In the genomic region with DNA sequence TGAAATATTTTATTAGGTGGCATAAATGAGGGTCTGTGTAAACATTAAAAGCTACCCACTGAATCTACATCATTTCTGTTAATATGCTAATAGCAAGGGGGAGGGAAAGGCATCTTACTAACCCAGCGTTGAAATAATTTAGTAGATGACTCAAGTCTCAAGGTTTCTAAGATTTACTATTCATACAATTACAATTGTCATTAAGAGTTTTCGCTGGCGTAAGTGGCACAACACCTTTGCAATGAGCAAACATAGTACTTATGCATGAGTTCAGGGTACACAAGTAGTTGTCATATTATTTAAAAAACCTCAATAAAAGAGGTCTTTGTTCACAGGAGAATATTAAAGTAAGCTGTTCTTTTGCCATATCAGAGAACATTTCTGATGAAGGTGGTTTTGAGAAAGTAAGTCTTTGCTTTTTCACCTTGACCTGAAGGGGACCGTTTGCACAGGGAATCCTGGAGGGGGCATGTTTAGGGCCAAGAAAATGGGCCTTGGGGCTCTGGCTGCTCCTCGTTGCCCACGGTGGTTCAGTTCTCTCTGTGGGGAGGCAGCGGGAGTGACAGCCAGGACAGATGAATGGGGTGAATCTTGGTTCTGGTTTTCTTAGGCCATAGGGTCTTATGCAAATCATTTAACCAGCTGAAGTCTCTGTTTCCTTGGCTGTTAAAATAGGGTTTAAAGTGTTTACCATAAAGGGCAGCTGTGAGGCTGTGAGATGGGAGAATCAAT, we compare ENCODE assay signal across 8 cellular contexts. TPM values are rescaled to one million over a fixed set of nuclear protein-coding genes. Genes with fewer than 3 reads are reported as not detected.
A peak's percentile ranks its signal among the peaks of the same experiment; 100 is the strongest.
DNase-seq lines count a peak whose midpoint lies in the region; ATAC-seq and TF ChIP-seq lines count a peak whose summit lies in the region.

No MANE protein-coding gene starts in this region.

- POLR2A ChIA-PET in activated CD8-positive, alpha-beta T cell treated with anti-CD3 and anti-CD28 coated beads, Interleukin-2, amount 10 ng/mL, durations not matched to agents 7 days and 5 days (lab: Charles Lee) = interaction anchor here (0.6 to 16.0 kb wide), 4 partner anchors 15 to 136 kb away, joined by 3 to 517 read pairs (median 148); partner anchors contain the start of gene N4BP2

- no peak for TF ChIP-seq CTCF in 22Rv1 (IDR thresholded peaks at IDR 0.05)

- CTCF ChIA-PET in activated CD8-positive, alpha-beta T cell treated with anti-CD3 and anti-CD28 coated beads, Interleukin-2, amount 10 ng/mL, durations not matched to agents 7 days and 5 days (lab: Charles Lee) = interaction anchor here (1.0 to 11.9 kb wide), 12 partner anchors 7 to 136 kb away, joined by 3 to 149 read pairs (median 8); partner anchors contain the start of gene N4BP2

- no peak for DNase-seq in activated CD8-positive, alpha-beta T cell treated with anti-CD3 and anti-CD28 coated beads, Interleukin-2, amount 10 ng/mL, durations not matched to agents 7 days and 5 days
- DNase-seq in stimulated activated naive CD4-positive, alpha-beta T cell treated with Interleukin-2 at 50 U/mL for 16 hours (lab: John Stamatoyannopoulos, UW) = no peak
- DNase-seq in DMS79 treated with DMSO at 0.1 percent for 48 hours (lab: John Stamatoyannopoulos, UW) = no peak
- no peak for DNase-seq in cardiac septum (ENCODE audit: low spot score)
- DNase-seq in stimulated activated CD4-positive, alpha-beta T cell treated with anti-CD3 and anti-CD28 coated beads, Interleukin-12 subunit alpha, Interleukin-12 subunit beta, amount 100 ng/mL, for 4 hours = no peak

- H3K27ac ChIP-seq in 22Rv1 = peak overlapping the region; percentile 100

- peak; percentile 39 for ATAC-seq in GM18867 (IDR thresholded peaks at IDR 0.05; ENCODE audit: unreplicated experiment)
- peak; percentile 27 for ATAC-seq in HG02938 (IDR thresholded peaks at IDR 0.05; ENCODE audit: unreplicated experiment)
- no peak for ATAC-seq in activated CD8-positive, alpha-beta T cell treated with anti-CD3 and anti-CD28 coated beads, Interleukin-2, amount 10 ng/mL, durations not matched to agents 7 days and 5 days

- no peaks in the 10 kb centered on the region for H3K27me3 Mint-ChIP-seq in activated CD8-positive, alpha-beta T cell treated with anti-CD3 and anti-CD28 coated beads, Interleukin-2, amount 10 ng/mL, durations not matched to agents 7 days and 5 days (ENCODE audit: low read depth)

- H3K4me3 Mint-ChIP-seq in activated CD8-positive, alpha-beta T cell treated with anti-CD3 and anti-CD28 coated beads, Interleukin-2, amount 10 ng/mL, durations not matched to agents 7 days and 5 days = peak overlapping the region; percentile 93

- peak overlapping the region; percentile 96 for H3K27ac Mint-ChIP-seq in activated CD8-positive, alpha-beta T cell treated with anti-CD3 and anti-CD28 coated beads, Interleukin-2, amount 10 ng/mL, durations not matched to agents 7 days and 5 days

- no peaks in the 10 kb centered on the region for H3K9me3 Mint-ChIP-seq in activated CD8-positive, alpha-beta T cell treated with anti-CD3 and anti-CD28 coated beads, Interleukin-2, amount 10 ng/mL, durations not matched to agents 7 days and 5 days (ENCODE audit: insufficient read depth)

- H3K36me3 Mint-ChIP-seq in activated CD8-positive, alpha-beta T cell treated with anti-CD3 and anti-CD28 coated beads, Interleukin-2, amount 10 ng/mL, durations not matched to agents 7 days and 5 days (ENCODE audit: low read depth) = peaks cover 9% of the 10 kb centered on the region

- intact Hi-C loops in cardiac septum (cut with DNase I) = no loop called here

- peaks cover 73% of the 10 kb centered on the region for H3K4me1 Mint-ChIP-seq in activated CD8-positive, alpha-beta T cell treated with anti-CD3 and anti-CD28 coated beads, Interleukin-2, amount 10 ng/mL, durations not matched to agents 7 days and 5 days (ENCODE audit: low read depth)

RNA-seq across cellular contexts. Expression of gene RHOH, which starts 4.4 kb away (rescaled TPM):
- total RNA-seq in activated CD8-positive, alpha-beta T cell treated with anti-CD3 and anti-CD28 coated beads, Interleukin-2, amount 10 ng/mL, durations not matched to agents 7 days and 5 days = 100 to 1,000 TPM; 147 to 159 TPM
- total RNA-seq in cardiac septum = 0.78 TPM

Comparison
In these comparisons a context has a peak if more than half of its experiments do, and no peak if none do; other contexts are left out.
1. RNA of gene RHOH, which starts 4.4 kb away (total RNA-seq): 147 to 159 TPM in activated CD8-positive, alpha-beta T cell treated with anti-CD3 and anti-CD28 coated beads, Interleukin-2, amount 10 ng/mL, durations not matched to agents 7 days and 5 days; 0.78 TPM in cardiac septum (single experiment); every median in the first group is over 10 times any median in the second.